ENCODE assay signal across 15 cellular contexts in the genomic region with DNA sequence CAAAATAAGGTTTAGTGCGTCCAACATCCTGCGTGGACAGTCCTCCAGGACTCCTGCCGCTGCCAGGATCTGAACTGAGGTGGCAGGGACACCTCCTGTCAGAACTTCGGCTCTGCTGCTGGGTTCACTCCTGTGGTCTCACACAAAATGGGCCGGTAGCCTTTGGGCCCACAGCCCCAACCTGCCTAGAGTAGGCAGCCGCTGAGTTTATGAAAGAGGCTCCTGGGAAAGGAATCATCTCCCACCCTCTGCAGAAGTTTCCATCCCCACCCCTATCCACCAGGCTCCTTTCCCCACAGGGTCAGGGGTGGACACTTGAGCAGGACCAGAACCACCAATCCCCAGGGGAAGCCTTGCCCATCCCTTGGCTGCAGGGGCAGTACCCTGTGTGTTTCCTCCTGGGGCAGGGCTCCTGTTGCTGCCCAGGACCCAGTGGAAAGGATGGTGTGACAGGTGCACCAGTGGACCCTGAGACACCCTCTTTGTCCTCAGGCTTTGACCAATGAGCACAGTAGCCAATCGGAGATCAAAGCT. TPM values are rescaled to one million over a fixed set of nuclear protein-coding genes. Genes with fewer than 3 reads are reported as not detected.
DNase-seq lines count a peak whose midpoint lies in the region; ATAC-seq and TF ChIP-seq lines count a peak whose summit lies in the region.
"Had no signal": no experiment of that assay in that cellular context is flagged by ENCODE, and none has a peak within 500 bp of the region (broad histone marks: within the 10 kb centered on the region; RNA-seq: fewer than 3 reads in every experiment).

No MANE protein-coding gene starts in this region.

- no peak for ATAC-seq in HG02610 (IDR thresholded peaks at IDR 0.05; ENCODE audit: unreplicated experiment)
- no peak for ATAC-seq in HG02938 (IDR thresholded peaks at IDR 0.05; ENCODE audit: unreplicated experiment)

- H3K4me1 Mint-ChIP-seq in endothelial cell (ENCODE audit: unreplicated experiment): peaks cover 41% of the 10 kb centered on the region

- DNase-seq in HuH-7.5 (ENCODE audit: low spot score) (peak; percentile 41), endothelial cell (ENCODE audit: low spot score) (no peak), KG1 (lab: John Stamatoyannopoulos, UW) (no peak), GDM1 (lab: John Stamatoyannopoulos, UW) (no peak)
- DNase-seq: activated CD4-positive, CD25-positive, alpha-beta regulatory T cell; activated effector memory CD4-positive, alpha-beta T cell treated with anti-CD3 and anti-CD28 coated beads, Interleukin-2, amount 50 U/mL, for 16 hours; hippocampal formation; NCI-H446; SIG-M5 had no signal

- peaks cover 78 to 97% (median 90%) of the 10 kb centered on the region in 10 experiments for H3K4me1 ChIP-seq in BLaER1 treated with 17β-estradiol and CSF1 and Interleukin-3, amounts not matched to agents 10 nM and 100 nM
- H3K4me1 ChIP-seq in neutrophil (ENCODE audit: control insufficient read depth in 1 of 2, insufficient read depth in 1 of 2, low read depth in 1 of 2, low read length in 1 of 2): peaks cover 55 to 74% of the 10 kb centered on the region in 2 experiments

- no peak for TF ChIP-seq CTCF in endothelial cell (IDR thresholded peaks at IDR 0.05; ENCODE audit: unreplicated experiment)
- TF ChIP-seq CTCF in neutrophil (IDR thresholded peaks at IDR 0.05): no peak

- peak overlapping the region; percentile 38 to 77 (median 71); a peak in 21 of 22 replicates for H3K9ac ChIP-seq in BLaER1 treated with 17β-estradiol and CSF1 and Interleukin-3, amounts not matched to agents 10 nM and 100 nM

- peak overlapping the region; percentile 80 to 99 (median 96) for H3K4me2 ChIP-seq in BLaER1 treated with 17β-estradiol and CSF1 and Interleukin-3, amounts not matched to agents 10 nM and 100 nM

- no peaks in the 10 kb centered on the region for H3K27me3 ChIP-seq in BLaER1 treated with 17β-estradiol and CSF1 and Interleukin-3, amounts not matched to agents 10 nM and 100 nM
- peaks cover 51% of the 10 kb centered on the region for H3K27me3 ChIP-seq in neutrophil
- H3K27me3 ChIP-seq: ovary had no signal

- peaks cover 7% of the 10 kb centered on the region for H3K27me3 Mint-ChIP-seq in endothelial cell (ENCODE audit: unreplicated experiment)

- H3K9me3 Mint-ChIP-seq in endothelial cell (ENCODE audit: unreplicated experiment): no peaks in the 10 kb centered on the region

- peaks cover 4% of the 10 kb centered on the region for H3K36me3 Mint-ChIP-seq in endothelial cell (ENCODE audit: low read depth, unreplicated experiment)

- no peaks in the 10 kb centered on the region for H3K9me3 ChIP-seq in BLaER1 treated with 17β-estradiol and CSF1 and Interleukin-3, amounts not matched to agents 10 nM and 100 nM (replicated peaks in 1 of 11)
- H3K9me3 ChIP-seq in neutrophil: no peaks in the 10 kb centered on the region
- H3K9me3 ChIP-seq: ovary had no signal

- H3K4me3 Mint-ChIP-seq in endothelial cell (ENCODE audit: unreplicated experiment): peak overlapping the region; percentile 51

- peak overlapping the region; percentile 2 to 83 (median 78); a peak in 20 of 22 replicates for H3K27ac ChIP-seq in BLaER1 treated with 17β-estradiol and CSF1 and Interleukin-3, amounts not matched to agents 10 nM and 100 nM
- H3K27ac ChIP-seq in neutrophil: peak overlapping the region; percentile 99

- peaks cover 16 to 22% (median 18%) of the 10 kb centered on the region in 11 experiments for H3K36me3 ChIP-seq in BLaER1 treated with 17β-estradiol and CSF1 and Interleukin-3, amounts not matched to agents 10 nM and 100 nM
- peaks cover 8% of the 10 kb centered on the region for H3K36me3 ChIP-seq in neutrophil
- H3K36me3 ChIP-seq: ovary had no signal

- H3K4me3 ChIP-seq in BLaER1 treated with 17β-estradiol and CSF1 and Interleukin-3, amounts not matched to agents 10 nM and 100 nM: peak overlapping the region in 7 of 10 experiments; percentile 5 to 48 (median 37); a peak in 7 of 20 replicates
- no peak overlapping the region for H3K4me3 ChIP-seq in neutrophil (ENCODE audit: low read depth in 1 of 2, low read length in 1 of 2)
- H3K4me3 ChIP-seq: GM12878, ovary had no signal

- peaks cover 0 to 32% (median 0%) of the 10 kb centered on the region in 11 experiments; a peak in 4 of 22 replicates for H4K20me1 ChIP-seq in BLaER1 treated with 17β-estradiol and CSF1 and Interleukin-3, amounts not matched to agents 10 nM and 100 nM

- H3K27ac Mint-ChIP-seq in endothelial cell (ENCODE audit: unreplicated experiment): peak overlapping the region; percentile 88

RNA-seq across cellular contexts. Expression of a gene that starts 2.1 kb away (rescaled TPM):
- not detected for total RNA-seq in endothelial cell (ENCODE audit: unreplicated experiment)
- total RNA-seq: GM12878, ovary had no signal

RNA-seq across cellular contexts. Expression of a gene that starts 5.8 kb away (rescaled TPM):
- total RNA-seq in endothelial cell (ENCODE audit: unreplicated experiment): 85.5 TPM

RNA-seq across cellular contexts. Expression of a gene that starts 28.2 kb away (rescaled TPM):
- total RNA-seq in endothelial cell (ENCODE audit: unreplicated experiment): 42.1 TPM

RNA-seq across cellular contexts. Expression of a gene that starts 35.7 kb away (rescaled TPM):
- 54.4 TPM for total RNA-seq in endothelial cell (ENCODE audit: unreplicated experiment)

Comparison
In these comparisons a context has a peak if more than half of its experiments do, and no peak if none do; other contexts are left out.
1. H3K4me3 ChIP-seq: peak in BLaER1 treated with 17β-estradiol and CSF1 and Interleukin-3, amounts not matched to agents 10 nM and 100 nM (7 of 10); none in neutrophil (0 of 2).